Comparison of ENCODE assay signal across 21 cellular contexts in the genomic region with DNA sequence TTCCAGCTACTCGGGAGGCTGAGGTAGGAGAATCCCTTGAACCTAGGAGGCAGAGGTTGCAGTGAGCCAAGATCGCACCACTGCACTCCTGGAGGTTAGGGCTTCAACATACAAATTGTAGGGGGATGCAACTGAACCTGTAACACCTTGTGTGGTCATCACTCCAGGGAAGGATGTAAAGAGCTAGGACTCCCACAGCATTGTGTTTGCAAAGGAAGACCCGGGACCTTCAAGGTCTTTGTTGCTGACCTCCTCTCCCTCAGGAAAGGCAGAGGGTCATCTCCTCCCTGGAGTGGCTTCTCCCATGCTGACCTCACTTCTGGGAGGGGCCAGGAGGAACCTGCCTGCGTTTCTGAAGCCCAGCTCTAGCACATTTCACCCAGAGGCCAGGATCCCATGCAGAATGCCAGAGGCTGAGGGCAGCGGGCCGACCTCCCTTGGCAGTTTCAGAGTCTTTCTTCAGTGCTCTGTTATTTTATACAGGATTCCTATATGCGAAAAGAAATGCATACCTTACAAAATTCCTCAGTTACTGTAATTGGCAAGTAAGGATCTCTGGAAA.
"Had no signal": no experiment of that assay in that cellular context is flagged by ENCODE, and none has a peak within 500 bp of the region (broad histone marks: within the 10 kb centered on the region; RNA-seq: fewer than 3 reads in every experiment).

No MANE protein-coding gene starts in this region.

- H3K27me3 Mint-ChIP-seq: activated naive CD8-positive, alpha-beta T cell treated with anti-CD3 and anti-CD28 coated beads, Interleukin-2, amount 50 U/mL, for 24 hours; activated T-helper 17 cell treated with anti-CD3 and anti-CD28 coated beads, Interleukin-2, amount 50 U/mL, for 72 hours; dendritic cell treated with granulocyte-macrophage colony-stimulating factor and Interleukin-4, amounts not matched to agents 40 ng/mL and 50 ng/mL, for 4 days; stimulated activated naive CD8-positive, alpha-beta T cell treated with anti-CD3 and anti-CD28 coated beads, Interleukin-15, Interleukin-2, amounts not matched to agents 100 ng/mL and 50 ng/mL, for 24 hours had no signal

- H3K27ac Mint-ChIP-seq: activated CD8-positive, alpha-beta T cell treated with anti-CD3 and anti-CD28 coated beads, Interleukin-2, amount 10 ng/mL, durations not matched to agents 7 days and 5 days; activated naive CD8-positive, alpha-beta T cell treated with anti-CD3 and anti-CD28 coated beads, Interleukin-2, amount 50 U/mL, for 24 hours; activated T-helper 17 cell treated with anti-CD3 and anti-CD28 coated beads, Interleukin-2, amount 50 U/mL, for 72 hours; dendritic cell treated with granulocyte-macrophage colony-stimulating factor and Interleukin-4, amounts not matched to agents 40 ng/mL and 50 ng/mL, for 4 days; mesothelial cell of epicardium; naive thymus-derived CD8-positive, alpha-beta T cell; stimulated activated naive CD8-positive, alpha-beta T cell treated with anti-CD3 and anti-CD28 coated beads, Interleukin-15, Interleukin-2, amounts not matched to agents 100 ng/mL and 50 ng/mL, for 24 hours; T-cell; T-helper 2 cell treated with Interferon-gamma antibody and Interleukin-4, amounts not matched to agents 5 μg/mL and 100 μg/mL, for 36 hours had no signal

- ATAC-seq: activated CD8-positive, alpha-beta T cell treated with anti-CD3 and anti-CD28 coated beads, Interleukin-2, amount 10 ng/mL, durations not matched to agents 7 days and 5 days; activated naive CD8-positive, alpha-beta T cell treated with anti-CD3 and anti-CD28 coated beads, Interleukin-2, amount 50 U/mL, for 24 hours; activated T-helper 17 cell treated with anti-CD3 and anti-CD28 coated beads, Interleukin-2, amount 50 U/mL, for 72 hours; body of pancreas; esophagus mucosa; left lobe of liver; lower lobe of right lung; naive thymus-derived CD8-positive, alpha-beta T cell; psoas muscle; T-cell had no signal

- DNase-seq: activated CD4-positive, alpha-beta T cell treated with anti-CD3 and anti-CD28 coated beads for 1 hour; activated CD4-positive, alpha-beta T cell treated with anti-CD3 and anti-CD28 coated beads, Interleukin-2, amount 50 U/mL, for 1 hour; activated CD8-positive, alpha-beta T cell treated with anti-CD3 and anti-CD28 coated beads, Interleukin-2, amount 10 ng/mL, durations not matched to agents 7 days and 5 days; activated naive CD4-positive, alpha-beta T cell treated with Interleukin-2 at 50 U/mL for 16 hours; activated naive CD8-positive, alpha-beta T cell treated with anti-CD3 and anti-CD28 coated beads, Interleukin-2, amount 50 U/mL, for 24 hours; anterior cingulate cortex; body of pancreas; effector CD8-positive, alpha-beta T cell; foreskin melanocyte; lower lobe of right lung; naive thymus-derived CD8-positive, alpha-beta T cell; psoas muscle; stimulated activated CD4-positive, alpha-beta T cell treated with anti-CD3 and anti-CD28 coated beads, Interleukin-1b, Interleukin-23, amount 100 ng/mL, for 48 hours had no signal

- H3K4me1 Mint-ChIP-seq: activated naive CD8-positive, alpha-beta T cell treated with anti-CD3 and anti-CD28 coated beads, Interleukin-2, amount 50 U/mL, for 24 hours; activated T-helper 17 cell treated with anti-CD3 and anti-CD28 coated beads, Interleukin-2, amount 50 U/mL, for 72 hours; naive thymus-derived CD8-positive, alpha-beta T cell; T-cell had no signal

- H3K4me3 Mint-ChIP-seq: activated CD8-positive, alpha-beta T cell treated with anti-CD3 and anti-CD28 coated beads, Interleukin-2, amount 10 ng/mL, durations not matched to agents 7 days and 5 days; activated naive CD8-positive, alpha-beta T cell treated with anti-CD3 and anti-CD28 coated beads, Interleukin-2, amount 50 U/mL, for 24 hours; activated T-helper 17 cell treated with anti-CD3 and anti-CD28 coated beads, Interleukin-2, amount 50 U/mL, for 72 hours; dendritic cell treated with granulocyte-macrophage colony-stimulating factor and Interleukin-4, amounts not matched to agents 40 ng/mL and 50 ng/mL, for 4 days; mesothelial cell of epicardium; naive thymus-derived CD8-positive, alpha-beta T cell; stimulated activated naive CD8-positive, alpha-beta T cell treated with anti-CD3 and anti-CD28 coated beads, Interleukin-15, Interleukin-2, amounts not matched to agents 100 ng/mL and 50 ng/mL, for 24 hours; T-cell; T-helper 2 cell treated with Interferon-gamma antibody and Interleukin-4, amounts not matched to agents 5 μg/mL and 100 μg/mL, for 36 hours had no signal

- H3K9me3 Mint-ChIP-seq: activated naive CD8-positive, alpha-beta T cell treated with anti-CD3 and anti-CD28 coated beads, Interleukin-2, amount 50 U/mL, for 24 hours; activated T-helper 17 cell treated with anti-CD3 and anti-CD28 coated beads, Interleukin-2, amount 50 U/mL, for 72 hours; mesothelial cell of epicardium; stimulated activated naive CD8-positive, alpha-beta T cell treated with anti-CD3 and anti-CD28 coated beads, Interleukin-15, Interleukin-2, amounts not matched to agents 100 ng/mL and 50 ng/mL, for 24 hours; T-cell; T-helper 2 cell treated with Interferon-gamma antibody and Interleukin-4, amounts not matched to agents 5 μg/mL and 100 μg/mL, for 36 hours had no signal

- H3K36me3 Mint-ChIP-seq: naive thymus-derived CD8-positive, alpha-beta T cell; T-cell had no signal
